In the genomic region with DNA sequence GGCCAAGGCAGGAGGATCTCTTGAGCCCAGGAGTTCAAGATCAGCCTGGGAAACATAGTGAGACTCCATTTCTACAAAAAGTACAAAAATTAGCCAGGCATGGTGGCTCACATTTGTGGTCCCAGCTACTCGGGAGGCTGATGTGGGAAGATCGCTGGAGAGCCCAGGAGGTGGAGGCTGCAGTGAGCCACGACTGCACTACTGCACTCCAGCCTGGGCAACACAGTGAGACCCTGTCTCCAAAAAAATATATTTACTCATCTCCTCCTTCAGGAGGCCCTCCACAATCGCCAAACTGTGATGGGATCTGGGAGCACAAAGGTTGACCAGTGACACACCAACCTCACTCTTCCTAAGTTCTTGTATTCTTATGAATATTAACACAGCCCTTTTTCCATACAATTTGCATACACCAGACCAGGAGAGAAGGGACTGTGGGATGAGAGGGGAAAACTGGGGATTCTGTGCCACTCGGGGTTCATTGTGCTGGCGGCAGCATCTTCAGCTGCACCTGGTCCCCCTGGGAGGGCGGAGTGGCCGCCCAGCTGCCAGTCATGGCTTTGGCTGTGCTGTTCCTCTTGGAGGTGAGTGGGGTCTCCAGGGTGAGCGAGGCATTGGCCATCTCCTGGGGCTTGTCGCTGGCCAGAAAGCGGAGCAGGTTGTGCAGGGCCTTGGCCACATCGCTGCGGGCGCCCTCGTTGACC, we compare ENCODE assay signal across 1 cellular context.
A peak's percentile ranks its signal among the peaks of the same experiment; 100 is the strongest.
TF ChIP-seq lines count a peak whose summit lies in the region.

No MANE protein-coding gene starts in this region.

TF ChIP-seq in K562, 482 proteins besides CTCF, POLR2A, EP300 and RAD21:
- 0 out of 2 replicates have a peak, but pooled peaks have one; percentile 5 for TF ChIP-seq ARID4B (CRISPR knock-in tag; IDR thresholded peaks at IDR 0.05)
- TF ChIP-seq ZNF121 (CRISPR knock-in tag; conservative IDR thresholded peaks at IDR 0.05): peak; percentile 91
- TF ChIP-seq HNRNPL (IDR thresholded peaks at IDR 0.05; ENCODE audit: low read depth, low read length): no peak
- TF ChIP-seq, protein P1, sequence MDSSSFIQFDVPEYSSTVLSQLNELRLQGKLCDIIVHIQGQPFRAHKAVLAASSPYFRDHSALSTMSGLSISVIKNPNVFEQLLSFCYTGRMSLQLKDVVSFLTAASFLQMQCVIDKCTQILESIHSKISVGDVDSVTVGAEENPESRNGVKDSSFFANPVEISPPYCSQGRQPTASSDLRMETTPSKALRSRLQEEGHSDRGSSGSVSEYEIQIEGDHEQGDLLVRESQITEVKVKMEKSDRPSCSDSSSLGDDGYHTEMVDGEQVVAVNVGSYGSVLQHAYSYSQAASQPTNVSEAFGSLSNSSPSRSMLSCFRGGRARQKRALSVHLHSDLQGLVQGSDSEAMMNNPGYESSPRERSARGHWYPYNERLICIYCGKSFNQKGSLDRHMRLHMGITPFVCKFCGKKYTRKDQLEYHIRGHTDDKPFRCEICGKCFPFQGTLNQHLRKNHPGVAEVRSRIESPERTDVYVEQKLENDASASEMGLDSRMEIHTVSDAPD (CRISPR knock-in tag; IDR thresholded peaks at IDR 0.05): no peak
- 0 out of 2 replicates have a peak, but pooled peaks have one; percentile 14 for TF ChIP-seq ZBTB7A (IDR thresholded peaks at IDR 0.05; ENCODE audit: borderline replicate concordance, control insufficient read depth, low read depth, low read length)
- no peak for TF ChIP-seq ZNF696 (CRISPR knock-in tag; conservative IDR thresholded peaks at IDR 0.05)
- TF ChIP-seq, protein P2, sequence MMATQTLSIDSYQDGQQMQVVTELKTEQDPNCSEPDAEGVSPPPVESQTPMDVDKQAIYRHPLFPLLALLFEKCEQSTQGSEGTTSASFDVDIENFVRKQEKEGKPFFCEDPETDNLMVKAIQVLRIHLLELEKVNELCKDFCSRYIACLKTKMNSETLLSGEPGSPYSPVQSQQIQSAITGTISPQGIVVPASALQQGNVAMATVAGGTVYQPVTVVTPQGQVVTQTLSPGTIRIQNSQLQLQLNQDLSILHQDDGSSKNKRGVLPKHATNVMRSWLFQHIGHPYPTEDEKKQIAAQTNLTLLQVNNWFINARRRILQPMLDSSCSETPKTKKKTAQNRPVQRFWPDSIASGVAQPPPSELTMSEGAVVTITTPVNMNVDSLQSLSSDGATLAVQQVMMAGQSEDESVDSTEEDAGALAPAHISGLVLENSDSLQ (IDR thresholded peaks at IDR 0.05): peak; percentile 64
- TF ChIP-seq RFX1 (IDR thresholded peaks at IDR 0.05): no peak
